ENCODE assay signal across 1 cellular context in the genomic region with DNA sequence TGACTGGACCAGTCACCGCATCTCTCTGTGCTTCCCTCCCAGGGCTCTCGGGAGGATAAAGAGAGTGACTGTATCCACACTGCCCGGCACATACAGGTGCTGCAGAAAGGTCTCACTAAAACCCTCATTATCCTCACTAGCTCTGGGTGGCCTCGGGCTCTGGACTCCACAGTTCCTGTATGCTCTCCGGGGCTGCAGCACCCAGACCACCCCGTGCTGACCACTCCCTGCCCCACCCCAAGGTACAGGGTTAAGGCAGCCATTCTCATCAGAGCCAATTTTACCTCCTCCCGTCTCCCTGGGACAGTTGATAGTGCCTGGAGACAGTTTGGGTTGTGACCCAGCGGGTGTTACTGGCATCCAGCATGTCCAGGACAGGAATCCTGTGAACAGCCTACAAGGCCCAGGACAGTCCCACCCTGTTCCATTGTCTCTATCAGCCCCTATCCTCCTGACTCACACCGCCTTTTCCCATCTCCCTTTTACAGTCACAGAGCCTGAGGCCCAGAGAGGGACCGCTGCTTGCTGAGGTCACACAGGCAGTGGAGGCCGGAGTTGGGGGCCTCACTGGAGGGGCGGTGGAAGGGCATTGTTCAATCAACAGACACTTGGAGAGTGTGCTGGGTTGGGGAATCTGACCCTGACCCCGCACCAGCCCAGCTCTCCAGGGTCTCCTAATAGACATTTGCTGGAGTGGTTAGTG.
TF ChIP-seq lines count a peak whose summit lies in the region.

No MANE protein-coding gene starts in this region.

TF ChIP-seq in HepG2, 621 proteins besides CTCF, POLR2A, EP300 and RAD21:
- TF ChIP-seq ZNF768 (CRISPR knock-in tag; IDR thresholded peaks at IDR 0.05) (peak; percentile 94), ZMYM3 (CRISPR knock-in tag; IDR thresholded peaks at IDR 0.05) (0 out of 2 replicates have a peak, but pooled peaks have one; percentile 42), SRSF4 (IDR thresholded peaks at IDR 0.05; ENCODE audit: low read depth, low read length, poor library complexity, severe bottlenecking) (no peak)
